25 cellular contexts compared by ENCODE assay signal in the genomic region with DNA sequence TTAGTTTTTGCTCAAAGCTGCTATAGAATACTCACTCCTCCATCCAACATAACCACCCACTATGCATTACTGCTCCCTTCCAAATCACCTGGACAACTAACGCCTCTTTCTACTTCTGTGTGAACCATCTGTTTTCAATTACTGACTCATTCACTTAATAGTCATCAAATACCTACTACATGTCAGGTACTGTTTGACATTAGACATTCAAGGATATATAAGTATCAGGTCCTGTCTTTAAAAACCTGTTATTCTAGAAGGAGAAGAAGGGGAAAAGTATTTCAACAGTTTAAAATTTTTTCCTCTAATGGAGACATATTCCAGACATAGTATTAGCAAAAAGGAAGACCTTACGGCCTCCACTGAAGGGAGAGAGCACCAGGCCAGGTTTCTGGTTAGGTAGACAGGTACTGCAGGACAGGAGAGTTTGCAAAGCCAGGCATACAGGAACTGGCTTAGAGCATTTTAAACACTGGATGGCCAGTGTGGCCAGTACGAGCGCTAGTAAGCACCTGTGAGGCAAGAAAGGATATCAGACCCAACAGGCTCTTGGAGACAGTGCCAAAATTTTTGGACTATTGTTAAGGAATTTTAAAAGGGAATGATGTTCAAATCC. TPM values are rescaled to one million over a fixed set of nuclear protein-coding genes. Genes with fewer than 3 reads are reported as not detected.
DNase-seq lines count a peak whose midpoint lies in the region; ATAC-seq and TF ChIP-seq lines count a peak whose summit lies in the region.
"Had no signal": no experiment of that assay in that cellular context is flagged by ENCODE, and none has a peak within 500 bp of the region (broad histone marks: within the 10 kb centered on the region; RNA-seq: fewer than 3 reads in every experiment).

No MANE protein-coding gene starts in this region.

- TF ChIP-seq POLR2A in thyroid gland (IDR thresholded peaks at IDR 0.05) = no peak

- 86 to 95% methylated on average over 4 of the region's 4 CpGs for WGBS in thyroid gland, 2 donors

- intact Hi-C loops in lower lobe of right lung (cut with DNase I) (no loop called here), thyroid gland (cut with DNase I) (no loop called here)

- H3K36me3 ChIP-seq in lower lobe of right lung (no peaks in the 10 kb centered on the region), thyroid gland (no peaks in the 10 kb centered on the region)
- H3K36me3 ChIP-seq: cardiac muscle cell, gastroesophageal sphincter, left ventricle myocardium inferior, pancreas, right atrium auricular region had no signal

- TF ChIP-seq CTCF in lower lobe of right lung (IDR thresholded peaks at IDR 0.05) (no peak), thyroid gland (IDR thresholded peaks at IDR 0.05) (no peak)

- H3K9me3 ChIP-seq in lower lobe of right lung (no peaks in the 10 kb centered on the region), thyroid gland (no peaks in the 10 kb centered on the region)
- H3K9me3 ChIP-seq: gastroesophageal sphincter, left ventricle myocardium inferior, pancreas, right atrium auricular region had no signal

- H3K27me3 ChIP-seq in lower lobe of right lung (ENCODE audit: low read depth) = no peaks in the 10 kb centered on the region
- no peaks in the 10 kb centered on the region for H3K27me3 ChIP-seq in thyroid gland
- H3K27me3 ChIP-seq: cardiac muscle cell, gastroesophageal sphincter, pancreas, right atrium auricular region had no signal

- DNase-seq in DMS53 (lab: John Stamatoyannopoulos, UW) (peak; percentile 4), DMS53 treated with DMSO at 0.1 percent for 48 hours (lab: John Stamatoyannopoulos, UW; ENCODE audit: unreplicated experiment) (no peak), epithelial cell of prostate (ENCODE audit: low read depth, low spot score) (peak; percentile 83), lower lobe of right lung (no peak), thyroid gland (no peak), COLO829 (ENCODE audit: low spot score) (no peak), mesenteric fat pad (ENCODE audit: low spot score) (no peak), NCI-H2196 (lab: John Stamatoyannopoulos, UW; ENCODE audit: unreplicated experiment) (no peak)
- DNase-seq: activated CD8-positive, alpha-beta T cell treated with anti-CD3 and anti-CD28 coated beads, Interleukin-2, amount 10 ng/mL, durations not matched to agents 7 days and 5 days; anterior cingulate cortex; effector memory CD4-positive, alpha-beta T cell; hippocampal formation; KBM-7; left ventricle myocardium inferior; naive thymus-derived CD8-positive, alpha-beta T cell; NCI-H146; NCI-H2227 treated with DMSO at 0.1 percent for 48 hours; pancreas; stimulated activated CD4-positive, alpha-beta T cell treated with anti-CD3 and anti-CD28 coated beads, Interleukin-2, amount 100 ng/mL, for 24 hours; T-helper 2 cell had no signal

- H3K4me1 ChIP-seq in lower lobe of right lung = peaks cover 10% of the 10 kb centered on the region
- H3K4me1 ChIP-seq in thyroid gland = peaks cover 33 to 41% of the 10 kb centered on the region in 2 donors

- peak; percentile 31 to 55 for ATAC-seq in lower lobe of right lung
- ATAC-seq: activated CD8-positive, alpha-beta T cell treated with anti-CD3 and anti-CD28 coated beads, Interleukin-2, amount 10 ng/mL, durations not matched to agents 7 days and 5 days; gastroesophageal sphincter; naive thymus-derived CD8-positive, alpha-beta T cell had no signal

- H3K27ac ChIP-seq in epithelial cell of prostate = peak overlapping the region; percentile 85
- H3K27ac ChIP-seq in lower lobe of right lung = no peak overlapping the region
- H3K27ac ChIP-seq in thyroid gland = peak overlapping the region in 2 of 3 donors; percentile 7 to 37
- H3K27ac ChIP-seq: 22Rv1, cardiac muscle cell, coronary artery, gastroesophageal sphincter, left ventricle myocardium inferior, pancreas, right atrium auricular region had no signal

- no peak overlapping the region for H3K4me3 ChIP-seq in lower lobe of right lung
- H3K4me3 ChIP-seq in thyroid gland (replicated peaks in 1 of 3) = no peak overlapping the region
- H3K4me3 ChIP-seq: cardiac muscle cell, coronary artery, gastroesophageal sphincter, left ventricle myocardium inferior, pancreas, right atrium auricular region had no signal

RNA-seq across cellular contexts. Expression of gene SH3RF1, which starts 39.0 kb away (rescaled TPM):
- total RNA-seq in lower lobe of right lung = 34.2 TPM
- 10 to 100 TPM; 29.0 to 41.7 (median 32.5) TPM for total RNA-seq in thyroid gland
- total RNA-seq in mesenteric fat pad = 30.3 TPM

Comparison
In these comparisons a context has a peak if more than half of its experiments do, and no peak if none do; other contexts are left out.
1. DNase-seq: peak in DMS53 (single experiment) and epithelial cell of prostate (single experiment); none in DMS53 treated with DMSO at 0.1 percent for 48 hours (single experiment), lower lobe of right lung (single experiment), thyroid gland (0 of 2), COLO829 (single experiment), mesenteric fat pad (single experiment) and NCI-H2196 (single experiment).